ENCODE assay signal across 19 cellular contexts in genomic region chr3:17995769-17996168, GRCh38.
"Had no signal": no experiment of that assay in that cellular context is flagged by ENCODE, and none has a peak within 500 bp of the region (broad histone marks: within the 10 kb centered on the region; RNA-seq: fewer than 3 reads in every experiment).

No MANE protein-coding gene starts in this region.

- H3K27ac ChIP-seq: adrenal gland, breast epithelium, coronary artery, esophagus muscularis mucosa, spleen, tibial artery had no signal

- ATAC-seq: activated naive CD4-positive, alpha-beta T cell treated with anti-CD3 and anti-CD28 coated beads, Interleukin-2, amount 50 U/mL, for 72 hours; mucosa of descending colon had no signal

- H3K9me3 ChIP-seq: adrenal gland, esophagus muscularis mucosa, mucosa of descending colon, spleen, tibial artery had no signal

- H3K4me1 ChIP-seq: adrenal gland, breast epithelium, esophagus muscularis mucosa, spleen, tibial artery had no signal

- H3K36me3 ChIP-seq: adrenal gland, breast epithelium, esophagus muscularis mucosa, spleen, tibial artery had no signal

- DNase-seq: activated CD4-positive, alpha-beta memory T cell treated with anti-CD3 and anti-CD28 coated beads, Interleukin-2, amount 10 ng/mL, durations not matched to agents 7 days and 5 days; activated CD4-positive, alpha-beta T cell treated with anti-CD3 and anti-CD28 coated beads for 48 hours; activated CD4-positive, CD25-positive, alpha-beta regulatory T cell; activated effector memory CD4-positive, alpha-beta T cell treated with Interleukin-2 at 50 U/mL for 16 hours; activated T-cell treated with anti-CD3 and anti-CD28 coated beads, Interleukin-2, amount 50 U/mL, for 24 hours; adrenal gland; immature natural killer cell; kidney glomerular epithelial cell; mucosa of descending colon; naive B cell; retina; spleen; stimulated activated naive CD4-positive, alpha-beta T cell; substantia nigra; tibial artery had no signal

- H3K4me3 ChIP-seq: adrenal gland, breast epithelium, coronary artery, esophagus muscularis mucosa, mucosa of descending colon, spleen, tibial artery had no signal

- H3K27me3 ChIP-seq: adrenal gland, breast epithelium, esophagus muscularis mucosa, spleen, tibial artery had no signal
